8 cellular contexts compared by ENCODE assay signal in the genomic region with DNA sequence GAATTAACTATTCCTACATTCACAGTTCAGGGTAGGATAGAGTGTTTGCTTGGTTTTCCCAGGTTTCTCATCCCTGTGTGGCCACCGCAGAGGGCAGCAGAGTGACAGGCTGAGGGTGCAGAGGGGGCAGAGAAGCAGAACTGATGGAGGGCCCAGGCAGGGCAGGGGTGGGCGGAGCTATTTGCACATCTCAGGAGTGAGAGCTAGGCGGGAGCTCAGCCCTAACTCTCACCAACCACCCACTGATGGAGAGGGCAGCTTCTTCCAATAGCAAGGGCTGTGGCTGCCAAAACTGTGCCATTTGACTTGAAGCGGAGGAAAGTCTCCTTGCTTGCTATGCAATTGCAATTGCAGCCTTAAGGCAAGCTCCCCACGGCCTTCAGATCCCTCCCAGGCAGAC. TPM values are rescaled to one million over a fixed set of nuclear protein-coding genes. Genes with fewer than 3 reads are reported as not detected.
A peak's percentile ranks its signal among the peaks of the same experiment; 100 is the strongest.
DNase-seq lines count a peak whose midpoint lies in the region; ATAC-seq, FAIRE-seq and TF ChIP-seq lines count a peak whose summit lies in the region.

No MANE protein-coding gene starts in this region.

- ATAC-seq in GM19397 (IDR thresholded peaks at IDR 0.05; ENCODE audit: unreplicated experiment) (peak; percentile 63), GM19328 (IDR thresholded peaks at IDR 0.05; ENCODE audit: unreplicated experiment) (no peak)

- H3K9me3 ChIP-seq in transverse colon: no peaks in the 10 kb centered on the region

- no peak for TF ChIP-seq CTCF in transverse colon (IDR thresholded peaks at IDR 0.05)

- no peak overlapping the region for H3K4me3 ChIP-seq in transverse colon

- no peak for TF ChIP-seq EP300 in transverse colon (IDR thresholded peaks at IDR 0.05; ENCODE audit: low read depth)

- no peak for TF ChIP-seq POLR2A in transverse colon (IDR thresholded peaks at IDR 0.05)

- in situ Hi-C loops in transverse colon (cut with MboI; ENCODE audit: low pct_ligation_motif_present in 1 of 4, low pct_unique_long_range_greater_than_20kb in 1 of 4, low sequenced_read_pairs in 3 of 4): no loop called here

- FAIRE-seq in RCC 7860 (lab: Jason Lieb, UNC): no peak

- no peaks in the 10 kb centered on the region for H3K36me3 ChIP-seq in transverse colon

- no peak overlapping the region for H3K27ac ChIP-seq in transverse colon

- 68% methylated on average over 5 of the region's 5 CpGs; no CpG with 5 or more reads in 1 of the 2 donors for WGBS in transverse colon (ENCODE audit: low coverage in 1 of 2), 2 donors

- intact Hi-C loops in transverse colon (cut with DNase I; ENCODE audit: low total_unique reads): no loop called here

- no peaks in the 10 kb centered on the region for H3K27me3 ChIP-seq in transverse colon

- DNase-seq in Ammon's horn (ENCODE audit: low spot score): peak; percentile 69
- peak; percentile 52 for DNase-seq in NCI-H1092 treated with DMSO at 0.1 percent for 48 hours (lab: John Stamatoyannopoulos, UW)
- peak; percentile 76 for DNase-seq in germinal center (ENCODE audit: low spot score)
- DNase-seq in transverse colon: peak; percentile 40
- no peak for DNase-seq in NCI-H446 treated with DMSO at 0.1 percent for 48 hours (lab: John Stamatoyannopoulos, UW)
- no peak for DNase-seq in RCC 7860 (ENCODE audit: low spot score)

- H3K4me1 ChIP-seq in transverse colon: peaks cover 0 to 7% (median 2%) of the 10 kb centered on the region in 4 donors

RNA-seq across cellular contexts. Expression of gene DARS1, which starts 12.0 kb away (rescaled TPM):
- total RNA-seq in transverse colon: 10 to 100 TPM; 20.5 to 42.3 (median 37.4) TPM

Comparison
In these comparisons a context has a peak if more than half of its experiments do, and no peak if none do; other contexts are left out.
1. DNase-seq: peak in Ammon's horn (single experiment), NCI-H1092 treated with DMSO at 0.1 percent for 48 hours (single experiment), germinal center (single experiment) and transverse colon (single experiment); none in NCI-H446 treated with DMSO at 0.1 percent for 48 hours (single experiment) and RCC 7860 (single experiment).